Comparison of ENCODE assay signal across 20 cellular contexts in the genomic region with DNA sequence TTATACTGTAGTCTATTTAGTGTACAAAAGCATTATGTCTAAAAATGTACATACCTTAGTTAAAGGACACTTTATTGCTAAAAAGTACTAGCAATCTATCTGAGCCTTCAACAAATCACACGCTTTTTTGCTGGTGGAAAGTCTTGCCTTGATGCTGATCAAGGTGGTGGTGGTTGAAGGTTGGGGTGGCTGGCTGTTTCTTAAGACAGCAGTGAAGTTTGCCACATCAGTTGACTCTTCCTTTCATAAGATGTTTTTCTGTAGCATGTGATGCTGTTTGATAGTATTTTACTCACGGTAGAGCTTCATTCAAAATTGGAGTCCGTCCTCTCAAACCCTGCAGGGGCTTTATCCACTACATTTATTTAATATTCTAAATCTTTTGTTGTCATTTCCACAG. TPM values are rescaled to one million over a fixed set of nuclear protein-coding genes. Genes with fewer than 3 reads are reported as not detected.
"Had no signal": no experiment of that assay in that cellular context is flagged by ENCODE, and none has a peak within 500 bp of the region (broad histone marks: within the 10 kb centered on the region; RNA-seq: fewer than 3 reads in every experiment).

No MANE protein-coding gene starts in this region.

- H3K4me1 ChIP-seq: right atrium auricular region, sigmoid colon, tibial artery, upper lobe of left lung, uterus had no signal

- ATAC-seq: naive thymus-derived CD4-positive, alpha-beta T cell; stimulated activated effector memory CD8-positive, alpha-beta T cell treated with anti-CD3 and anti-CD28 coated beads, Interleukin-12 subunit alpha, Interleukin-12 subunit beta, amount 100 ng/mL, for 72 hours had no signal

- H3K4me3 Mint-ChIP-seq: neural progenitor cell; stimulated activated effector memory CD8-positive, alpha-beta T cell treated with anti-CD3 and anti-CD28 coated beads, Interleukin-12 subunit alpha, Interleukin-12 subunit beta, amount 100 ng/mL, for 72 hours; stimulated activated naive CD8-positive, alpha-beta T cell treated with anti-CD3 and anti-CD28 coated beads, Interleukin-15, Interleukin-2, amounts not matched to agents 100 ng/mL and 50 ng/mL, for 24 hours had no signal

- H3K4me3 ChIP-seq: dorsolateral prefrontal cortex, hepatocyte, neural progenitor cell, ovary, right atrium auricular region, sigmoid colon, skin epidermis, tibial artery, upper lobe of left lung, uterus had no signal

- H3K4me2 ChIP-seq: hepatocyte, neural progenitor cell had no signal

- H3K36me3 ChIP-seq: neural progenitor cell, ovary, right atrium auricular region, sigmoid colon, tibial artery, upper lobe of left lung, uterus had no signal

- H3K36me3 Mint-ChIP-seq: neural progenitor cell had no signal

- H3K9ac ChIP-seq: neural progenitor cell had no signal

- H3K27ac ChIP-seq: dorsolateral prefrontal cortex, hepatocyte, neural progenitor cell, ovary, right atrium auricular region, sigmoid colon, skin epidermis, tibial artery, upper lobe of left lung, uterus had no signal

- H3K27ac Mint-ChIP-seq: neural progenitor cell had no signal

- DNase-seq: cortex of kidney; dorsolateral prefrontal cortex; effector CD8-positive, alpha-beta T cell; foreskin melanocyte; head of caudate nucleus; kidney glomerular epithelial cell; nucleus accumbens; ovary; sigmoid colon; tibial artery; upper lobe of left lung; uterus had no signal

- H2AFZ ChIP-seq: hepatocyte, neural progenitor cell had no signal

- H3K27me3 Mint-ChIP-seq: naive thymus-derived CD4-positive, alpha-beta T cell; stimulated activated naive CD8-positive, alpha-beta T cell treated with anti-CD3 and anti-CD28 coated beads, Interleukin-15, Interleukin-2, amounts not matched to agents 100 ng/mL and 50 ng/mL, for 24 hours had no signal

- H3K27me3 ChIP-seq: dorsolateral prefrontal cortex, hepatocyte, neural progenitor cell, ovary, right atrium auricular region, sigmoid colon, upper lobe of left lung, uterus had no signal

- H3K9me3 ChIP-seq: ovary, right atrium auricular region, sigmoid colon, tibial artery, upper lobe of left lung, uterus had no signal

- H3K79me2 ChIP-seq: hepatocyte had no signal

RNA-seq across cellular contexts. Expression of gene ADGRG5, which starts 8.6 kb away (rescaled TPM):
- total RNA-seq: lung microvascular endothelial cell had no signal
